In the genomic region with DNA sequence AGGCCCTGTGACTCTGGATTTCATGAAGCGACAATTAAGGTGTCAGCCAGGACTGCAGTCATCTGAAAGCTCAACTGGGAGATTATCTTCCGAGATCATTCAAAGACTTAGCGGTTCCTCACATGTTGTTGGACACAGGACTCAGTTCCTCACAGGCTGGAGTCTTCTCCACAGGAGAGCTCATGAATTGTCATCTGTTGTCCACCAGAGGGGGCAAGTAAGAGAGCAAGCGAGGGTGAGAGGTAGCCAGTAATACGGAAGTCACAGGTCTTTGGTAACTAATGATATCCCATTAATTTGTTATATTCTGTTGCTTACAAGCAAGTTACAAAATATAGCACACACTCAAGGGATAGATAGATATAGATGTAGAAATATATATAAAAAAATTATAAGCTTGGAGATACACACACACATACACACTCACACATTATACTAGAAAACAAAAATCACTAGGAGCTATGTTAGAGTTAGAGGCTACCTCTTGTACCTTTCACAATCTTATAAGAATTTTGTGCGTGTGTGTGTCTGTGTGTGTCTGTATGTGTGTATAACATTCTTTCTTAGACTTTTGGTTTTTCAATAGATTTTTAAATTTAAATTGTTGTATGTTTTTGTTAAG, we compare ENCODE assay signal across 8 cellular contexts.
DNase-seq lines count a peak whose midpoint lies in the region; ATAC-seq and TF ChIP-seq lines count a peak whose summit lies in the region.

No MANE protein-coding gene starts in this region.

- no peaks in the 10 kb centered on the region for H3K9me3 Mint-ChIP-seq in stimulated activated naive CD8-positive, alpha-beta T cell treated with anti-CD3 and anti-CD28 coated beads, Interleukin-15, amount 100 ng/mL, for 72 hours

- H3K36me3 ChIP-seq in GM06990 (ENCODE audit: control insufficient read depth, insufficient read depth, low read length) = no peaks in the 10 kb centered on the region

- no peak overlapping the region for H3K27ac Mint-ChIP-seq in stimulated activated naive CD8-positive, alpha-beta T cell treated with anti-CD3 and anti-CD28 coated beads, Interleukin-15, amount 100 ng/mL, for 72 hours

- peak; percentile 87 for ATAC-seq in GM21447 (IDR thresholded peaks at IDR 0.05; ENCODE audit: unreplicated experiment)
- ATAC-seq in foreskin keratinocyte = peak; percentile 38
- ATAC-seq in stimulated activated naive CD8-positive, alpha-beta T cell treated with anti-CD3 and anti-CD28 coated beads, Interleukin-15, amount 100 ng/mL, for 72 hours = no peak

- peak; percentile 45 for TF ChIP-seq CTCF in GM06990 (IDR thresholded peaks at IDR 0.05; ENCODE audit: insufficient read depth, low read length, poor library complexity, severe bottlenecking)
- TF ChIP-seq CTCF in foreskin keratinocyte (conservative IDR thresholded peaks at IDR 0.05) = peak; percentile 31

- H3K4me1 ChIP-seq in foreskin keratinocyte = no peaks in the 10 kb centered on the region

- no peak overlapping the region for H3K27ac ChIP-seq in foreskin keratinocyte

- no peaks in the 10 kb centered on the region for H3K27me3 ChIP-seq in GM06990 (replicated peaks; ENCODE audit: control insufficient read depth, insufficient read depth, low read length)
- H3K27me3 ChIP-seq in foreskin keratinocyte = no peaks in the 10 kb centered on the region

- no peaks in the 10 kb centered on the region for H3K4me1 Mint-ChIP-seq in stimulated activated naive CD8-positive, alpha-beta T cell treated with anti-CD3 and anti-CD28 coated beads, Interleukin-15, amount 100 ng/mL, for 72 hours

- no peak overlapping the region for H3K4me3 ChIP-seq in GM06990 (replicated peaks; ENCODE audit: low read depth, low read length)

- no peaks in the 10 kb centered on the region for H3K27me3 Mint-ChIP-seq in stimulated activated naive CD8-positive, alpha-beta T cell treated with anti-CD3 and anti-CD28 coated beads, Interleukin-15, amount 100 ng/mL, for 72 hours

- no peak for DNase-seq in GM06990 (ENCODE audit: extremely low read depth, insufficient read length)
- peak; percentile 39 for DNase-seq in HK-2 (ENCODE audit: unreplicated experiment)
- DNase-seq in RPMI7951 (ENCODE audit: low read depth) = peak; percentile 19
- peak; percentile 7 to 27 for DNase-seq in foreskin keratinocyte
- DNase-seq in stimulated activated naive CD8-positive, alpha-beta T cell treated with anti-CD3 and anti-CD28 coated beads, Interleukin-15, amount 100 ng/mL, for 72 hours = no peak
- no peak for DNase-seq in stimulated activated CD4-positive, alpha-beta T cell treated with anti-CD3 and anti-CD28 coated beads, Interleukin-12 subunit alpha, Interleukin-12 subunit beta, amount 100 ng/mL, for 4 hours
- no peak for DNase-seq in NCI-H146 (lab: John Stamatoyannopoulos, UW)

- no peak overlapping the region for H3K4me3 Mint-ChIP-seq in stimulated activated naive CD8-positive, alpha-beta T cell treated with anti-CD3 and anti-CD28 coated beads, Interleukin-15, amount 100 ng/mL, for 72 hours

Comparison
In these comparisons a context has a peak if more than half of its experiments do, and no peak if none do; other contexts are left out.
1. DNase-seq: peak in HK-2 (single experiment), RPMI7951 (single experiment) and foreskin keratinocyte (2 of 2); none in GM06990 (single experiment), stimulated activated naive CD8-positive, alpha-beta T cell treated with anti-CD3 and anti-CD28 coated beads, Interleukin-15, amount 100 ng/mL, for 72 hours (0 of 2), stimulated activated CD4-positive, alpha-beta T cell treated with anti-CD3 and anti-CD28 coated beads, Interleukin-12 subunit alpha, Interleukin-12 subunit beta, amount 100 ng/mL, for 4 hours (single experiment) and NCI-H146 (single experiment).